In the genomic region with DNA sequence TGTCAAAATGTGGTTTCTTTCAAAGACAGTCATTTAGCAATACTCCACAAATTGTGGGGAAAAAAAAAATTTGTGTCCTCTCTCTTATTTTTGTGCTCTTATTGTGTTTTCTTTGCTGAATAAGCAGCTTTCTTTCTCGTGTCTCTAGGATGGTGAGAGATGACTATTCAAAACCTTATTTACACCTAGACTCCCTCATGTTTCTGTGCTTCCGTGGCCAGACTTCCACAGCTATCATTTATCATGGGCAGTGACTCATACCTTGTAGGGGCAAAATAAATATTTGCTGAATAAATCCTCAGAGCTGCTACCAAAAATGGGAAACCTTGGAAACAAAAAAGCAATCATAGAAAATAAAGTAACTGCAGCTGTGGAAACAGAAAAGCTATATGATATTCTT, we compare ENCODE assay signal across 1 cellular context.
TF ChIP-seq lines count a peak whose summit lies in the region.

No MANE protein-coding gene starts in this region.

TF ChIP-seq in GM23338, 12 proteins besides CTCF, POLR2A, EP300 and RAD21 (continued from another document):
- TF ChIP-seq, protein P1, sequence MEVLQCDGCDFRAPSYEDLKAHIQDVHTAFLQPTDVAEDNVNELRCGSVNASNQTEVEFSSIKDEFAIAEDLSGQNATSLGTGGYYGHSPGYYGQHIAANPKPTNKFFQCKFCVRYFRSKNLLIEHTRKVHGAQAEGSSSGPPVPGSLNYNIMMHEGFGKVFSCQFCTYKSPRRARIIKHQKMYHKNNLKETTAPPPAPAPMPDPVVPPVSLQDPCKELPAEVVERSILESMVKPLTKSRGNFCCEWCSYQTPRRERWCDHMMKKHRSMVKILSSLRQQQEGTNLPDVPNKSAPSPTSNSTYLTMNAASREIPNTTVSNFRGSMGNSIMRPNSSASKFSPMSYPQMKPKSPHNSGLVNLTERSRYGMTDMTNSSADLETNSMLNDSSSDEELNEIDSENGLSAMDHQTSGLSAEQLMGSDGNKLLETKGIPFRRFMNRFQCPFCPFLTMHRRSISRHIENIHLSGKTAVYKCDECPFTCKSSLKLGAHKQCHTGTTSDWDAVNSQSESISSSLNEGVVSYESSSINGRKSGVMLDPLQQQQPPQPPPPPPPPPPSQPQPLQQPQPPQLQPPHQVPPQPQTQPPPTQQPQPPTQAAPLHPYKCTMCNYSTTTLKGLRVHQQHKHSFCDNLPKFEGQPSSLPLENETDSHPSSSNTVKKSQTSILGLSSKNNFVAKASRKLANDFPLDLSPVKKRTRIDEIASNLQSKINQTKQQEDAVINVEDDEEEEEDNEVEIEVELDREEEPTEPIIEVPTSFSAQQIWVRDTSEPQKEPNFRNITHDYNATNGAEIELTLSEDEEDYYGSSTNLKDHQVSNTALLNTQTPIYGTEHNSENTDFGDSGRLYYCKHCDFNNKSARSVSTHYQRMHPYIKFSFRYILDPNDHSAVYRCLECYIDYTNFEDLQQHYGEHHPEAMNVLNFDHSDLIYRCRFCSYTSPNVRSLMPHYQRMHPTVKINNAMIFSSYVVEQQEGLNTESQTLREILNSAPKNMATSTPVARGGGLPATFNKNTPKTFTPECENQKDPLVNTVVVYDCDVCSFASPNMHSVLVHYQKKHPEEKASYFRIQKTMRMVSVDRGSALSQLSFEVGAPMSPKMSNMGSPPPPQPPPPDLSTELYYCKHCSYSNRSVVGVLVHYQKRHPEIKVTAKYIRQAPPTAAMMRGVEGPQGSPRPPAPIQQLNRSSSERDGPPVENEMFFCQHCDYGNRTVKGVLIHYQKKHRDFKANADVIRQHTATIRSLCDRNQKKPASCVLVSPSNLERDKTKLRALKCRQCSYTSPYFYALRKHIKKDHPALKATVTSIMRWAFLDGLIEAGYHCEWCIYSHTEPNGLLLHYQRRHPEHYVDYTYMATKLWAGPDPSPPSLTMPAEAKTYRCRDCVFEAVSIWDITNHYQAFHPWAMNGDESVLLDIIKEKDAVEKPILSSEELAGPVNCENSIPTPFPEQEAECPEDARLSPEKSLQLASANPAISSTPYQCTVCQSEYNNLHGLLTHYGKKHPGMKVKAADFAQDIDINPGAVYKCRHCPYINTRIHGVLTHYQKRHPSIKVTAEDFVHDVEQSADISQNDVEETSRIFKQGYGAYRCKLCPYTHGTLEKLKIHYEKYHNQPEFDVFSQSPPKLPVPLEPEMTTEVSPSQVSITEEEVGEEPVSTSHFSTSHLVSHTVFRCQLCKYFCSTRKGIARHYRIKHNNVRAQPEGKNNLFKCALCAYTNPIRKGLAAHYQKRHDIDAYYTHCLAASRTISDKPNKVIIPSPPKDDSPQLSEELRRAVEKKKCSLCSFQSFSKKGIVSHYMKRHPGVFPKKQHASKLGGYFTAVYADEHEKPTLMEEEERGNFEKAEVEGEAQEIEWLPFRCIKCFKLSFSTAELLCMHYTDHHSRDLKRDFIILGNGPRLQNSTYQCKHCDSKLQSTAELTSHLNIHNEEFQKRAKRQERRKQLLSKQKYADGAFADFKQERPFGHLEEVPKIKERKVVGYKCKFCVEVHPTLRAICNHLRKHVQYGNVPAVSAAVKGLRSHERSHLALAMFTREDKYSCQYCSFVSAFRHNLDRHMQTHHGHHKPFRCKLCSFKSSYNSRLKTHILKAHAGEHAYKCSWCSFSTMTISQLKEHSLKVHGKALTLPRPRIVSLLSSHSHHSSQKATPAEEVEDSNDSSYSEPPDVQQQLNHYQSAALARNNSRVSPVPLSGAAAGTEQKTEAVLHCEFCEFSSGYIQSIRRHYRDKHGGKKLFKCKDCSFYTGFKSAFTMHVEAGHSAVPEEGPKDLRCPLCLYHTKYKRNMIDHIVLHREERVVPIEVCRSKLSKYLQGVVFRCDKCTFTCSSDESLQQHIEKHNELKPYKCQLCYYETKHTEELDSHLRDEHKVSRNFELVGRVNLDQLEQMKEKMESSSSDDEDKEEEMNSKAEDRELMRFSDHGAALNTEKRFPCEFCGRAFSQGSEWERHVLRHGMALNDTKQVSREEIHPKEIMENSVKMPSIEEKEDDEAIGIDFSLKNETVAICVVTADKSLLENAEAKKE (CRISPR knock-in tag; IDR thresholded peaks at IDR 0.05), result no peak
- no peak for TF ChIP-seq ZNF114 (CRISPR knock-in tag; IDR thresholded peaks at IDR 0.05)
- no peak for TF ChIP-seq ZNF331 (CRISPR knock-in tag; IDR thresholded peaks at IDR 0.05; ENCODE audit: low read depth)
- no peak for TF ChIP-seq POLR2AphosphoS5 (IDR thresholded peaks at IDR 0.05; ENCODE audit: low read depth)
- TF ChIP-seq NANOG (IDR thresholded peaks at IDR 0.05; ENCODE audit: borderline replicate concordance), result no peak
- TF ChIP-seq, protein P2, sequence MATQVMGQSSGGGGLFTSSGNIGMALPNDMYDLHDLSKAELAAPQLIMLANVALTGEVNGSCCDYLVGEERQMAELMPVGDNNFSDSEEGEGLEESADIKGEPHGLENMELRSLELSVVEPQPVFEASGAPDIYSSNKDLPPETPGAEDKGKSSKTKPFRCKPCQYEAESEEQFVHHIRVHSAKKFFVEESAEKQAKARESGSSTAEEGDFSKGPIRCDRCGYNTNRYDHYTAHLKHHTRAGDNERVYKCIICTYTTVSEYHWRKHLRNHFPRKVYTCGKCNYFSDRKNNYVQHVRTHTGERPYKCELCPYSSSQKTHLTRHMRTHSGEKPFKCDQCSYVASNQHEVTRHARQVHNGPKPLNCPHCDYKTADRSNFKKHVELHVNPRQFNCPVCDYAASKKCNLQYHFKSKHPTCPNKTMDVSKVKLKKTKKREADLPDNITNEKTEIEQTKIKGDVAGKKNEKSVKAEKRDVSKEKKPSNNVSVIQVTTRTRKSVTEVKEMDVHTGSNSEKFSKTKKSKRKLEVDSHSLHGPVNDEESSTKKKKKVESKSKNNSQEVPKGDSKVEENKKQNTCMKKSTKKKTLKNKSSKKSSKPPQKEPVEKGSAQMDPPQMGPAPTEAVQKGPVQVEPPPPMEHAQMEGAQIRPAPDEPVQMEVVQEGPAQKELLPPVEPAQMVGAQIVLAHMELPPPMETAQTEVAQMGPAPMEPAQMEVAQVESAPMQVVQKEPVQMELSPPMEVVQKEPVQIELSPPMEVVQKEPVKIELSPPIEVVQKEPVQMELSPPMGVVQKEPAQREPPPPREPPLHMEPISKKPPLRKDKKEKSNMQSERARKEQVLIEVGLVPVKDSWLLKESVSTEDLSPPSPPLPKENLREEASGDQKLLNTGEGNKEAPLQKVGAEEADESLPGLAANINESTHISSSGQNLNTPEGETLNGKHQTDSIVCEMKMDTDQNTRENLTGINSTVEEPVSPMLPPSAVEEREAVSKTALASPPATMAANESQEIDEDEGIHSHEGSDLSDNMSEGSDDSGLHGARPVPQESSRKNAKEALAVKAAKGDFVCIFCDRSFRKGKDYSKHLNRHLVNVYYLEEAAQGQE (IDR thresholded peaks at IDR 0.05; ENCODE audit: unreplicated experiment), result no peak
- TF ChIP-seq STAT1 (IDR thresholded peaks at IDR 0.05; ENCODE audit: unreplicated experiment), result no peak
